19 cellular contexts compared by ENCODE assay signal in genomic region chr4:128565054-128565453, GRCh38.
DNase-seq lines count a peak whose midpoint lies in the region; ATAC-seq, FAIRE-seq and TF ChIP-seq lines count a peak whose summit lies in the region.
"Had no signal": no experiment of that assay in that cellular context is flagged by ENCODE, and none has a peak within 500 bp of the region (broad histone marks: within the 10 kb centered on the region; RNA-seq: fewer than 3 reads in every experiment).

No MANE protein-coding gene starts in this region.

- CTCF ChIA-PET in K562 (lab: Yijun Ruan, JAX; ENCODE audit: low intra/inter-chr PET ratio), result no interaction called here

- H3F3A ChIP-seq in GM23338 (replicated peaks; ENCODE audit: low read depth), result no peaks in the 10 kb centered on the region; the same call in 1 of the 2 replicates

- no peaks in the 10 kb centered on the region for H3K9me3 Mint-ChIP-seq in GM23338
- H3K9me3 Mint-ChIP-seq: CD4-positive, alpha-beta T cell had no signal

- no peak overlapping the region for H3K18ac ChIP-seq in mesenchymal stem cell (ENCODE audit: low read depth in 1 of 2, low read length in 2 of 2)

- H4K91ac ChIP-seq in mesenchymal stem cell (ENCODE audit: low read length), result peak overlapping the region; percentile 18

- no peak overlapping the region for H3K4me3 Mint-ChIP-seq in GM23338
- H3K4me3 Mint-ChIP-seq: CD4-positive, alpha-beta T cell had no signal

- intact Hi-C loops in K562 (cut with micrococcal nuclease), result loop anchor here (2.0 kb wide), 1 partner anchor 110 kb away; no protein-coding TSS in a partner anchor

- TF ChIP-seq EP300 in K562 (IDR thresholded peaks at IDR 0.05; ENCODE audit: low read length), result no peak; the same call in 1 of the 2 replicates

- H3K4me3 ChIP-seq in GM23338 (no peak overlapping the region), K562 (no peak overlapping the region), mesenchymal stem cell (ENCODE audit: insufficient read depth in 1 of 2, low read depth in 1 of 2, low read length in 2 of 2) (no peak overlapping the region)
- H3K4me3 ChIP-seq: GM23248 had no signal

- H3K36me3 ChIP-seq in GM23338 (ENCODE audit: insufficient read depth) (no peaks in the 10 kb centered on the region), K562 (ENCODE audit: control insufficient read depth, insufficient read depth, low read length) (no peaks in the 10 kb centered on the region), mesenchymal stem cell (ENCODE audit: control insufficient read depth in 1 of 2, insufficient read depth in 2 of 2, low read depth in 1 of 2, low read length in 2 of 2) (no peaks in the 10 kb centered on the region)

- DNase-seq in GM23338 (ENCODE audit: low spot score), result no peak
- peak; percentile 66 for DNase-seq in OCI-M1 (lab: John Stamatoyannopoulos, UW)
- DNase-seq in K562 (ENCODE audit: extremely low read depth in 1 of 4, low spot score in 3 of 4), result no peak
- DNase-seq in mesenchymal stem cell, result no peak
- no peak for DNase-seq in NCI-H2107 (lab: John Stamatoyannopoulos, UW)
- no peak for DNase-seq in NCI-H526 (lab: John Stamatoyannopoulos, UW)
- DNase-seq in NCI-H446 treated with DMSO at 0.1 percent for 48 hours (lab: John Stamatoyannopoulos, UW), result no peak
- DNase-seq: HCEC 1CT had no signal

- no peak for TF ChIP-seq RAD21 in K562 (CRISPR knock-in tag; conservative IDR thresholded peaks at IDR 0.05 in 1 of 2, IDR thresholded peaks at IDR 0.05 in 1 of 2)

- H3K27ac Mint-ChIP-seq in GM23338, result no peak overlapping the region
- H3K27ac Mint-ChIP-seq: CD4-positive, alpha-beta T cell had no signal

- H2AFZ ChIP-seq in GM23338, result peak overlapping the region; percentile 20; the same call in 1 of the 2 replicates
- no peak overlapping the region for H2AFZ ChIP-seq in K562 (ENCODE audit: low read depth, low read length)
- H2AFZ ChIP-seq in mesenchymal stem cell (ENCODE audit: low read depth, low read length), result no peak overlapping the region
- H2AFZ ChIP-seq: GM23248 had no signal

- H3K27me3 ChIP-seq in GM23338 (ENCODE audit: insufficient read depth), result no peaks in the 10 kb centered on the region
- no peaks in the 10 kb centered on the region for H3K27me3 ChIP-seq in K562 (ENCODE audit: control insufficient read depth in 2 of 2, insufficient read depth in 2 of 2, low read length in 2 of 2)
- no peaks in the 10 kb centered on the region for H3K27me3 ChIP-seq in mesenchymal stem cell (ENCODE audit: control insufficient read depth in 1 of 2, insufficient read depth in 1 of 2, low read length in 2 of 2)

- TF ChIP-seq CTCF in GM23338 (conservative IDR thresholded peaks at IDR 0.05; ENCODE audit: low read depth in 2 of 2) (no peak), K562 (IDR thresholded peaks at IDR 0.05 in 2 of 3, conservative IDR thresholded peaks at IDR 0.05 in 1 of 3; ENCODE audit: insufficient read depth in 2 of 3, low read depth in 1 of 3, low read length in 3 of 3) (no peak)

- ATAC-seq in GM23338 (no peak), K562 (peak; percentile 19; the same call in 2 of the 3 replicates), HG03354 (IDR thresholded peaks at IDR 0.05; ENCODE audit: poor library complexity, severe bottlenecking, unreplicated experiment) (no peak)

- H3K36me3 Mint-ChIP-seq in GM23338 (ENCODE audit: low read depth), result no peaks in the 10 kb centered on the region

- H3K27ac ChIP-seq in GM23338 (ENCODE audit: low read depth) (no peak overlapping the region), K562 (ENCODE audit: extremely low read depth, low read depth, low read length) (no peak overlapping the region), mesenchymal stem cell (ENCODE audit: low read length, poor library complexity, severe bottlenecking) (no peak overlapping the region)
- H3K27ac ChIP-seq: C4-2B, GM23248, HL-60 had no signal

- H3K9me1 ChIP-seq in K562 (ENCODE audit: control insufficient read depth, insufficient read depth, low read length), result no peaks in the 10 kb centered on the region

- in situ Hi-C loops in K562 (cut with MboI), result no loop called here

- H3K27me3 Mint-ChIP-seq in GM23338 (ENCODE audit: insufficient read depth, low read depth, poor library complexity), result peaks cover 5% of the 10 kb centered on the region

- no TSS peak for BruUV-seq in K562 (replicated peaks; lab: Mats Ljungman, UMichigan)

- H3K9me3 ChIP-seq in K562 (replicated peaks; ENCODE audit: control insufficient read depth, insufficient read depth, low read depth, low read length), result no peaks in the 10 kb centered on the region
- H3K9me3 ChIP-seq in mesenchymal stem cell (ENCODE audit: control insufficient read depth, low read length), result no peaks in the 10 kb centered on the region
- H3K9me3 ChIP-seq: Caco-2 had no signal

- peaks cover 40% of the 10 kb centered on the region for H3K4me1 Mint-ChIP-seq in GM23338

- H4K20me1 ChIP-seq in GM23338 (replicated peaks; ENCODE audit: insufficient read depth) (no peaks in the 10 kb centered on the region), K562 (replicated peaks; ENCODE audit: control insufficient read depth, insufficient read depth, low read length) (no peaks in the 10 kb centered on the region)

- H2AK5ac ChIP-seq in mesenchymal stem cell (ENCODE audit: low read length, severe bottlenecking), result peak overlapping the region; percentile 43

- no peak for FAIRE-seq in K562 (lab: Jason Lieb, UNC)
- FAIRE-seq: A204.1, D721Med, G401.6, GM12891, H54 had no signal

- no peaks in the 10 kb centered on the region for H3K9me2 ChIP-seq in GM23338 (ENCODE audit: insufficient read depth)

- POLR2A ChIA-PET in K562 (lab: Yijun Ruan, JAX), result interaction anchor here (1.0 to 3.3 kb wide), 2 partner anchors 10 to 12 kb away, joined by 4 to 22 read pairs; no protein-coding TSS in a partner anchor

- H3K9ac ChIP-seq in K562 (ENCODE audit: insufficient read depth in 1 of 2, low read depth in 2 of 2, low read length in 2 of 2) (no peak overlapping the region), mesenchymal stem cell (ENCODE audit: low read length) (no peak overlapping the region)
- H3K9ac ChIP-seq: GM23248 had no signal

- 28% methylated on average over 2 of the region's 2 CpGs for WGBS in K562 (ENCODE audit: insufficient coverage, low coverage, missing lambda C conversion rate)
- WGBS in mesenchymal stem cell, result 88% methylated on average over 2 of the region's 2 CpGs

- H2BK5ac ChIP-seq in mesenchymal stem cell (ENCODE audit: low read depth, low read length, poor library complexity, severe bottlenecking), result peak overlapping the region; percentile 15

- no peak overlapping the region for H4K8ac ChIP-seq in mesenchymal stem cell (ENCODE audit: low read length)

- H3K4ac ChIP-seq in mesenchymal stem cell (ENCODE audit: low read depth in 1 of 2, low read length in 2 of 2), result peak overlapping the region in 1 of 2 experiments; percentile 52

- H3K79me2 ChIP-seq in GM23338 (replicated peaks; ENCODE audit: insufficient read depth) (no peaks in the 10 kb centered on the region), K562 (ENCODE audit: control insufficient read depth, insufficient read depth, low read length) (no peaks in the 10 kb centered on the region)

- peaks cover 3% of the 10 kb centered on the region for H3K79me1 ChIP-seq in mesenchymal stem cell (replicated peaks; ENCODE audit: low read length, poor library complexity, severe bottlenecking)

- no peak for TF ChIP-seq POLR2A in K562 (conservative IDR thresholded peaks at IDR 0.05)

- H3K4me1 ChIP-seq in GM23338 (ENCODE audit: insufficient read depth) (peaks cover 21% of the 10 kb centered on the region), K562 (replicated peaks in 1 of 2; ENCODE audit: control insufficient read depth in 2 of 2, insufficient read depth in 2 of 2, low read length in 2 of 2) (peaks cover 2 to 22% of the 10 kb centered on the region in 2 experiments; a peak in 3 of 5 replicates), mesenchymal stem cell (ENCODE audit: control insufficient read depth, insufficient read depth, low read depth, low read length) (peaks cover 8% of the 10 kb centered on the region)

- no peak overlapping the region for H3K23ac ChIP-seq in mesenchymal stem cell (ENCODE audit: low read length in 2 of 2)

- H2BK15ac ChIP-seq in mesenchymal stem cell (ENCODE audit: low read depth, poor library complexity, severe bottlenecking), result no peak overlapping the region

- H3K14ac ChIP-seq in mesenchymal stem cell (ENCODE audit: low read length in 2 of 2), result no peak overlapping the region

- H2BK12ac ChIP-seq in mesenchymal stem cell (ENCODE audit: low read length in 2 of 2), result peak overlapping the region in 1 of 2 experiments; percentile 89

- H2BK120ac ChIP-seq in mesenchymal stem cell (ENCODE audit: low read depth, low read length), result no peak overlapping the region

- no peak overlapping the region for H3K4me2 ChIP-seq in GM23338
- no peak overlapping the region for H3K4me2 ChIP-seq in K562 (ENCODE audit: insufficient read depth, low read length)
- H3K4me2 ChIP-seq in mesenchymal stem cell (ENCODE audit: low read length, poor library complexity, severe bottlenecking), result no peak overlapping the region

TF ChIP-seq in GM23338, 12 proteins besides CTCF, POLR2A, EP300 and RAD21 (continues in another document):
- TF ChIP-seq EZH2phosphoT487 (IDR thresholded peaks at IDR 0.05; ENCODE audit: unreplicated experiment), result no peak
- TF ChIP-seq ZNF114 (CRISPR knock-in tag; IDR thresholded peaks at IDR 0.05), result no peak
- TF ChIP-seq ZNF331 (CRISPR knock-in tag; IDR thresholded peaks at IDR 0.05; ENCODE audit: low read depth), result no peak
- no peak for TF ChIP-seq POLR2AphosphoS5 (IDR thresholded peaks at IDR 0.05; ENCODE audit: low read depth)

TF ChIP-seq in K562, 482 proteins besides CTCF, POLR2A, EP300 and RAD21 (continues in another document):
- TF ChIP-seq NCOA6 (IDR thresholded peaks at IDR 0.05) (no peak), ARID1B (IDR thresholded peaks at IDR 0.05) (peak; percentile 45; the same call in 1 of the 2 replicates), CTBP1 (IDR thresholded peaks at IDR 0.05; ENCODE audit: borderline replicate concordance) (peak; percentile 86), SMARCE1 (IDR thresholded peaks at IDR 0.05) (peak; percentile 58; the same call in 1 of the 2 replicates), ESRRA (IDR thresholded peaks at IDR 0.05; ENCODE audit: borderline replicate concordance, low read depth) (peak; percentile 95), MAFF (IDR thresholded peaks at IDR 0.05; ENCODE audit: low read length) (peak; percentile 59; the same call in 1 of the 2 replicates), MAFG (tag; conservative IDR thresholded peaks at IDR 0.05) (peak; percentile 84), MEIS2 (IDR thresholded peaks at IDR 0.05; ENCODE audit: partially characterized antibody) (peak; percentile 63), TEAD4 (IDR thresholded peaks at IDR 0.05; ENCODE audit: low read length) (peak; percentile 8; the same call in 1 of the 2 replicates), TEAD4 (CRISPR knock-in tag; IDR thresholded peaks at IDR 0.05; ENCODE audit: borderline replicate concordance) (no peak)
